In genomic region chr6:56151825-56152224, GRCh38 we compare ENCODE assay signal across 29 cellular contexts.
"Had no signal": no experiment of that assay in that cellular context is flagged by ENCODE, and none has a peak within 500 bp of the region (broad histone marks: within the 10 kb centered on the region; RNA-seq: fewer than 3 reads in every experiment).

No MANE protein-coding gene starts in this region.

- H3K27me3 ChIP-seq: neural progenitor cell, ovary, spleen, thyroid gland, tibial nerve, upper lobe of left lung, uterus had no signal

- H3K27ac Mint-ChIP-seq: naive thymus-derived CD4-positive, alpha-beta T cell; natural killer cell; nephron; neural progenitor cell; progenitor cell of endocrine pancreas; stimulated activated memory B cell treated with anti-CD40 and anti-IgM and Interleukin-4, amounts not matched to agents 10 μg/mL and 1 μg/mL and 100 μg/mL, for 72 hours; stimulated activated naive CD8-positive, alpha-beta T cell treated with anti-CD3 and anti-CD28 coated beads, Interleukin-15, amount 100 ng/mL, for 72 hours had no signal

- H3K4me2 ChIP-seq: neural progenitor cell, smooth muscle cell had no signal

- H3K4me1 Mint-ChIP-seq: naive thymus-derived CD4-positive, alpha-beta T cell; natural killer cell; neural progenitor cell; stimulated activated memory B cell treated with anti-CD40 and anti-IgM and Interleukin-4, amounts not matched to agents 10 μg/mL and 1 μg/mL and 100 μg/mL, for 72 hours; stimulated activated naive CD8-positive, alpha-beta T cell treated with anti-CD3 and anti-CD28 coated beads, Interleukin-15, amount 100 ng/mL, for 72 hours had no signal

- H3K9ac ChIP-seq: neural progenitor cell, parathyroid adenoma had no signal

- H3K4me3 Mint-ChIP-seq: naive thymus-derived CD4-positive, alpha-beta T cell; natural killer cell; nephron; neural progenitor cell; stimulated activated memory B cell treated with anti-CD40 and anti-IgM and Interleukin-4, amounts not matched to agents 10 μg/mL and 1 μg/mL and 100 μg/mL, for 72 hours; stimulated activated naive CD8-positive, alpha-beta T cell treated with anti-CD3 and anti-CD28 coated beads, Interleukin-15, amount 100 ng/mL, for 72 hours had no signal

- H3K4me3 ChIP-seq: neural progenitor cell, ovary, psoas muscle, skin epidermis, smooth muscle cell, spleen, thoracic aorta, thyroid gland, tibial nerve, upper lobe of left lung, uterus had no signal

- H3K4me1 ChIP-seq: neural progenitor cell, parathyroid adenoma, psoas muscle, spleen, thyroid gland, tibial nerve, upper lobe of left lung, uterus had no signal

- H3K27ac ChIP-seq: neural progenitor cell, ovary, parathyroid adenoma, psoas muscle, skin epidermis, spleen, thyroid gland, tibial nerve, upper lobe of left lung, uterus had no signal

- H3K79me2 ChIP-seq: parathyroid adenoma had no signal

- H3K9me3 ChIP-seq: ovary, thyroid gland, uterus had no signal

- H3K36me3 Mint-ChIP-seq: natural killer cell; neural progenitor cell; stimulated activated memory B cell treated with anti-CD40 and anti-IgM and Interleukin-4, amounts not matched to agents 10 μg/mL and 1 μg/mL and 100 μg/mL, for 72 hours had no signal

- DNase-seq: naive thymus-derived CD4-positive, alpha-beta T cell; natural killer cell; occipital lobe; ovary; posterior cingulate gyrus; psoas muscle; spleen; stimulated activated CD4-positive, alpha-beta T cell treated with anti-CD3 and anti-CD28 coated beads, Interleukin-12 subunit alpha, Interleukin-12 subunit beta, amount 100 ng/mL, for 4 hours; stimulated activated CD4-positive, alpha-beta T cell treated with anti-CD3 and anti-CD28 coated beads, Interleukin-1b, Interleukin-23, amount 100 ng/mL, for 48 hours; stimulated activated CD4-positive, alpha-beta T cell treated with anti-CD3 and anti-CD28 coated beads, Interleukin-4, amount 100 ng/mL, for 1 hour; stimulated activated CD4-positive, alpha-beta T cell treated with anti-CD3 and anti-CD28 coated beads, Interleukin-4, amount 100 ng/mL, for 4 hours; stimulated activated CD8-positive, alpha-beta memory T cell treated with anti-CD3 and anti-CD28 coated beads, Interleukin-4, amount 100 ng/mL, for 48 hours; stimulated activated naive CD4-positive, alpha-beta T cell; stimulated activated naive CD8-positive, alpha-beta T cell treated with anti-CD3 and anti-CD28 coated beads, Interleukin-15, amount 100 ng/mL, for 72 hours; stimulated activated naive CD8-positive, alpha-beta T cell treated with anti-CD3 and anti-CD28 coated beads, Interleukin-15, Interleukin-2, amounts not matched to agents 100 U/mL and 50 U/mL, for 24 hours; substantia nigra; thyroid gland; trophoblast cell; upper lobe of left lung; uterus had no signal

- H3K27me3 Mint-ChIP-seq: naive thymus-derived CD4-positive, alpha-beta T cell; progenitor cell of endocrine pancreas; stimulated activated memory B cell treated with anti-CD40 and anti-IgM and Interleukin-4, amounts not matched to agents 10 μg/mL and 1 μg/mL and 100 μg/mL, for 72 hours; stimulated activated naive CD8-positive, alpha-beta T cell treated with anti-CD3 and anti-CD28 coated beads, Interleukin-15, amount 100 ng/mL, for 72 hours had no signal

- H3K36me3 ChIP-seq: neural progenitor cell, ovary, spleen, thyroid gland, upper lobe of left lung, uterus had no signal
